ENCODE assay signal across 19 cellular contexts in the genomic region with DNA sequence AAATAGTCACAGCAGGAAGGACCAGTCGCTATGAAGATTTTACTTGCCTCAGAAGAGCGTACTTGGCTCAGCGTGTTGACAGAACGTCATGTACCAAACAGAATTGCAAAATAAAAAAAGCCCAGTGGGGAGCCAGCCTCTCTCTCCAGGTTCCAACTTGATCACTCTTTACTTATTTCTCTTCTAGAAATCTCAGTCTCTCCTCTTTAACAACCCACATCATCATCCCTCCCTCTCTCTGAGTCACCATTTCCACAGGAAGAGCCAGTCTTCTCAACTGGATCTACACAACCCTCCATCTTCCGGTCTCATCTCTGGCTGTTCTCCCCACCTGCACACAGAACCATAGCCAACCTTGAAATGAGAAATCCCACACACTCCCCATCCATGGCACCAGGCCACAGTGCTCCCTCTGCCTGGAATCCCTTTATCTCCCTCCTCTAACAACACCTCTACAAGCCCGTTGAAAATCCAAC.
A peak's percentile ranks its signal among the peaks of the same experiment; 100 is the strongest.
DNase-seq lines count a peak whose midpoint lies in the region; ATAC-seq and TF ChIP-seq lines count a peak whose summit lies in the region.
"Had no signal": no experiment of that assay in that cellular context is flagged by ENCODE, and none has a peak within 500 bp of the region (broad histone marks: within the 10 kb centered on the region; RNA-seq: fewer than 3 reads in every experiment).

No MANE protein-coding gene starts in this region.

- TF ChIP-seq CTCF in A673 (conservative IDR thresholded peaks at IDR 0.05; ENCODE audit: low read depth, low read length) (no peak), esophagus muscularis mucosa (IDR thresholded peaks at IDR 0.05) (no peak)

- BruUV-seq in A673 (replicated peaks; lab: Mats Ljungman, UMichigan), result no TSS peak

- POLR2A ChIA-PET in A673 (lab: Charles Lee; ENCODE audit: low non-redundant PET), result no interaction called here

- no peaks in the 10 kb centered on the region for H3K9me3 ChIP-seq in A673 (ENCODE audit: low read depth, low read length, poor library complexity, severe bottlenecking)
- no peaks in the 10 kb centered on the region for H3K9me3 ChIP-seq in SJSA1 (replicated peaks)
- H3K9me3 ChIP-seq in esophagus muscularis mucosa, result no peaks in the 10 kb centered on the region
- H3K9me3 ChIP-seq: ascending aorta, heart left ventricle had no signal

- intact Hi-C loops in A673 (cut with micrococcal nuclease; ENCODE audit: unreplicated experiment) (no loop called here), esophagus muscularis mucosa (cut with DNase I) (no loop called here)

- 77% methylated on average over 6 of the region's 6 CpGs for WGBS in esophagus muscularis mucosa

- H3K27me3 ChIP-seq in A673 (replicated peaks; ENCODE audit: insufficient read depth, low read depth, low read length, poor library complexity) (no peaks in the 10 kb centered on the region), SJSA1 (replicated peaks) (no peaks in the 10 kb centered on the region), esophagus muscularis mucosa (no peaks in the 10 kb centered on the region)
- H3K27me3 ChIP-seq: ascending aorta, heart left ventricle had no signal

- no peaks in the 10 kb centered on the region for H3K4me1 ChIP-seq in A673 (ENCODE audit: insufficient read depth, low read length, poor library complexity, severe bottlenecking)
- H3K4me1 ChIP-seq in SJSA1 (replicated peaks), result peaks cover 67% of the 10 kb centered on the region
- peaks cover 0 to 9% (median 0%) of the 10 kb centered on the region in 4 donors for H3K4me1 ChIP-seq in esophagus muscularis mucosa
- H3K4me1 ChIP-seq: ascending aorta, heart left ventricle had no signal

- no peaks in the 10 kb centered on the region for H3K36me3 ChIP-seq in A673 (ENCODE audit: insufficient read depth, low read length, poor library complexity, severe bottlenecking)
- no peaks in the 10 kb centered on the region for H3K36me3 ChIP-seq in SJSA1
- H3K36me3 ChIP-seq in esophagus muscularis mucosa, result no peaks in the 10 kb centered on the region
- H3K36me3 ChIP-seq: ascending aorta, heart left ventricle had no signal

- H3K27ac ChIP-seq in A673 (ENCODE audit: low read depth, low read length, poor library complexity, severe bottlenecking) (no peak overlapping the region), SJSA1 (peak overlapping the region; percentile 88), esophagus muscularis mucosa (replicated peaks in 1 of 4) (peak overlapping the region in 3 of 4 donors; percentile 12 to 20 (median 14))
- H3K27ac ChIP-seq: ascending aorta, heart left ventricle, VCaP had no signal

- no peak for TF ChIP-seq POLR2A in esophagus muscularis mucosa (IDR thresholded peaks at IDR 0.05; ENCODE audit: low read depth)

- no peak for TF ChIP-seq EP300 in esophagus muscularis mucosa (IDR thresholded peaks at IDR 0.05)

- ATAC-seq in HG03521 (IDR thresholded peaks at IDR 0.05; ENCODE audit: unreplicated experiment), result no peak
- ATAC-seq: heart left ventricle, natural killer cell had no signal

- no peak overlapping the region for H3K4me3 ChIP-seq in A673 (ENCODE audit: low read depth, low read length, poor library complexity, severe bottlenecking)
- H3K4me3 ChIP-seq in SJSA1, result no peak overlapping the region
- H3K4me3 ChIP-seq in esophagus muscularis mucosa, result no peak overlapping the region
- H3K4me3 ChIP-seq: ascending aorta, heart left ventricle had no signal

- CTCF ChIA-PET in A673 (lab: Charles Lee), result no interaction called here

- DNase-seq in A673 (ENCODE audit: low spot score), result peak; percentile 61
- DNase-seq in SJSA1 (ENCODE audit: low read depth in 1 of 2, low spot score in 2 of 2), result peak in 1 of 2 experiments; percentile 47
- DNase-seq in esophagus muscularis mucosa (ENCODE audit: extremely low spot score), result no peak
- peak; percentile 45 for DNase-seq in renal cortical epithelial cell (ENCODE audit: low read depth)
- DNase-seq in NCI-H774 (lab: John Stamatoyannopoulos, UW), result no peak
- DNase-seq in NK-92 treated with Interleukin-12 subunit alpha and Interleukin-12 subunit beta, amount 100 ng/mL, for 24 hours (lab: John Stamatoyannopoulos, UW), result no peak
- no peak for DNase-seq in NCI-H748 treated with DMSO at 0.1 percent for 48 hours (lab: John Stamatoyannopoulos, UW)
- DNase-seq: activated CD4-positive, alpha-beta T cell treated with anti-CD3 and anti-CD28 coated beads, Interleukin-2, amount 50 U/mL, for 48 hours; activated naive CD4-positive, alpha-beta T cell treated with Interleukin-2 at 50 U/mL for 16 hours; CD4-positive, alpha-beta memory T cell; heart left ventricle; natural killer cell; NCI-H1694; SHP77 treated with DMSO at 0.1 percent for 48 hours; small intestine; stimulated activated CD4-positive, alpha-beta T cell treated with anti-CD3 and anti-CD28 coated beads, Interleukin-4, amount 100 ng/mL, for 4 hours had no signal

Comparison
In these comparisons a context has a peak if more than half of its experiments do, and no peak if none do; other contexts are left out.
1. DNase-seq: peak in A673 (single experiment) and renal cortical epithelial cell (single experiment); none in esophagus muscularis mucosa (single experiment), NCI-H774 (single experiment), NK-92 treated with Interleukin-12 subunit alpha and Interleukin-12 subunit beta, amount 100 ng/mL, for 24 hours (single experiment) and NCI-H748 treated with DMSO at 0.1 percent for 48 hours (single experiment).